8 cellular contexts compared by ENCODE assay signal in the genomic region with DNA sequence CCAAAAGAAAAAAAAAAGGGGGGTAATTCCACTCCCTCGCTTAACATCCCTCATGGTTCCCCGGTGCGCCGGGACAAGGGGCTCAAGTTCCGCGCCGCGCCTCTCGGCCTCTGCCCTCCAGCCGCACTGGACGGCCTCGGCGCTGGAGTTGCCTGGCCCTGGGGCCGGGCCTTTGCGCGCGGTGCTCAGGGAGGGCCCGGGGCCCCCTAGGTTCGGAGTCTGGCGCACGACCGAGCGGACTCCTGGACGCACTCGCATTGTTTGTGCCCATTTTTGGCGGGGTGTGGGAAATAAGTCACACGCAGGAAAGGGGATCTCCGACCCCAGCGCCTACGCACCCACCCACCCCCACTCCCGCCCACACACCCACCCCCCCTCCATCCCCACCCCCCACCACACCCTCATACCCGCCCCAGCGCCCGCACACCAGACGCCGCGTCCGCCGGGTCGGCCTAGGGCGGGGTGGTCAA. TPM values are rescaled to one million over a fixed set of nuclear protein-coding genes. Genes with fewer than 3 reads are reported as not detected.
DNase-seq lines count a peak whose midpoint lies in the region; ATAC-seq and TF ChIP-seq lines count a peak whose summit lies in the region.

No MANE protein-coding gene starts in this region.

- H3K4ac ChIP-seq in trophoblast cell (ENCODE audit: low read depth, low read length), result peak overlapping the region; percentile 77

- H3K9me3 ChIP-seq in KOPT-K1 (ENCODE audit: insufficient read depth, low read length, poor library complexity, severe bottlenecking), result no peaks in the 10 kb centered on the region
- H3K9me3 ChIP-seq in trophoblast cell (ENCODE audit: insufficient read depth, low read depth, low read length), result peaks cover 1% of the 10 kb centered on the region

- H3K79me2 ChIP-seq in trophoblast cell (ENCODE audit: control insufficient read depth, insufficient read depth, low read length, poor library complexity), result peaks cover 13% of the 10 kb centered on the region

- H4K91ac ChIP-seq in trophoblast cell (ENCODE audit: low read depth, low read length), result peak overlapping the region; percentile 76

- H3K36me3 ChIP-seq in KOPT-K1 (ENCODE audit: insufficient read depth, low read length) (peaks cover 82% of the 10 kb centered on the region), trophoblast cell (ENCODE audit: control insufficient read depth in 1 of 2, insufficient read depth in 2 of 2, low read length in 2 of 2) (peaks cover 65 to 74% of the 10 kb centered on the region in 2 experiments)

- H3K14ac ChIP-seq in trophoblast cell (ENCODE audit: low read length), result peak overlapping the region; percentile 89

- peaks cover 17% of the 10 kb centered on the region for H3K4me1 Mint-ChIP-seq in glutamatergic neuron (ENCODE audit: low read depth, unreplicated experiment)

- DNase-seq in DMS53 (lab: John Stamatoyannopoulos, UW), result peak; percentile 73
- DNase-seq in DMS53 treated with DMSO at 0.1 percent for 48 hours (lab: John Stamatoyannopoulos, UW; ENCODE audit: unreplicated experiment), result no peak
- DNase-seq in activated CD8-positive, alpha-beta memory T cell treated with anti-CD3 and anti-CD28 coated beads, Interleukin-2, amount 50 U/mL, for 48 hours, result peak; percentile 80
- peak; percentile 45 for DNase-seq in glutamatergic neuron
- peak in 1 of 2 donors; percentile 51 for DNase-seq in trophoblast cell
- no peak for DNase-seq in superior temporal gyrus (ENCODE audit: extremely low spot score)

- H3K79me1 ChIP-seq in trophoblast cell (ENCODE audit: low read length), result peaks cover 12% of the 10 kb centered on the region

- peaks cover 12% of the 10 kb centered on the region for H3K27me3 Mint-ChIP-seq in glutamatergic neuron (ENCODE audit: unreplicated experiment)

- peak overlapping the region; percentile 92 for H3K27ac ChIP-seq in KOPT-K1 (ENCODE audit: low read depth, low read length, poor library complexity, severe bottlenecking)
- H3K27ac ChIP-seq in trophoblast cell (ENCODE audit: low read depth, low read length), result peak overlapping the region; percentile 94

- H4K8ac ChIP-seq in trophoblast cell (ENCODE audit: low read depth, low read length), result peak overlapping the region; percentile 91

- H2BK120ac ChIP-seq in trophoblast cell (ENCODE audit: insufficient read depth, low read length, poor library complexity), result peak overlapping the region; percentile 81

- peak overlapping the region; percentile 86 for H2AFZ ChIP-seq in trophoblast cell (ENCODE audit: insufficient read depth, low read length, poor library complexity)

- WGBS in trophoblast cell (ENCODE audit: extremely low coverage, insufficient coverage, insufficient read length), result no CpG with 5 or more reads among the region's 41 CpGs

- TF ChIP-seq CTCF in glutamatergic neuron (IDR thresholded peaks at IDR 0.05; ENCODE audit: partially characterized antibody, unreplicated experiment), result no peak

- peak overlapping the region; percentile 79 for H3K4me2 ChIP-seq in trophoblast cell (ENCODE audit: low read length)

- ATAC-seq in GM21737 (IDR thresholded peaks at IDR 0.05; ENCODE audit: unreplicated experiment), result peak; percentile 22

- peak overlapping the region; percentile 99 for H3K4me3 ChIP-seq in trophoblast cell (ENCODE audit: low read depth, low read length)

- peak overlapping the region; percentile 99 for H3K27ac Mint-ChIP-seq in glutamatergic neuron (ENCODE audit: unreplicated experiment)

- peak overlapping the region; percentile 22 for H2AK5ac ChIP-seq in trophoblast cell (ENCODE audit: low read length)

- no peak overlapping the region for H2BK12ac ChIP-seq in trophoblast cell (ENCODE audit: low read length)

- peak overlapping the region; percentile 71 for H3K18ac ChIP-seq in trophoblast cell (ENCODE audit: low read length)

- H3K9ac ChIP-seq in trophoblast cell (ENCODE audit: low read length), result peak overlapping the region; percentile 83

- H3K4me3 Mint-ChIP-seq in glutamatergic neuron (ENCODE audit: unreplicated experiment), result peak overlapping the region; percentile 97

- H3K9me3 Mint-ChIP-seq in glutamatergic neuron (ENCODE audit: unreplicated experiment), result peaks cover 16% of the 10 kb centered on the region

- H3K4me1 ChIP-seq in trophoblast cell (ENCODE audit: control insufficient read depth in 1 of 2, insufficient read depth in 2 of 2, low read length in 2 of 2), result peaks cover 4 to 10% of the 10 kb centered on the region in 2 experiments

- no peak overlapping the region for H3K23ac ChIP-seq in trophoblast cell (ENCODE audit: low read length)

- H2BK5ac ChIP-seq in trophoblast cell (ENCODE audit: low read depth, low read length, poor library complexity), result peak overlapping the region; percentile 60

- H3K36me3 Mint-ChIP-seq in glutamatergic neuron (ENCODE audit: unreplicated experiment), result peaks cover 17% of the 10 kb centered on the region

- no peaks in the 10 kb centered on the region for H3K27me3 ChIP-seq in trophoblast cell (ENCODE audit: insufficient read depth, low read length)

- peak overlapping the region; percentile 60 for H4K12ac ChIP-seq in trophoblast cell (ENCODE audit: low read depth, low read length)

RNA-seq across cellular contexts. Expression of a gene that starts 0.4 kb away (rescaled TPM):
- 35.7 TPM for total RNA-seq in glutamatergic neuron (ENCODE audit: unreplicated experiment)
- polyA plus RNA-seq in trophoblast cell (2013), result 23.4 and 23.5 TPM in 2 replicates

RNA-seq across cellular contexts. Expression of a gene that starts 0.5 kb away (rescaled TPM):
- 1,442 TPM for total RNA-seq in glutamatergic neuron (ENCODE audit: unreplicated experiment)
- polyA plus RNA-seq in trophoblast cell (2013), result 1,644 and 1,714 TPM in 2 replicates

RNA-seq across cellular contexts. Expression of a gene that starts 8.7 kb away (rescaled TPM):
- 56.1 TPM for total RNA-seq in glutamatergic neuron (ENCODE audit: unreplicated experiment)
- polyA plus RNA-seq in trophoblast cell (2013), result 21.3 and 22.9 TPM in 2 replicates

RNA-seq across cellular contexts. Expression of a gene that starts 8.8 kb away (rescaled TPM):
- total RNA-seq in glutamatergic neuron (ENCODE audit: unreplicated experiment), result 24.0 TPM
- polyA plus RNA-seq in trophoblast cell (2013), result 26.2 and 28.9 TPM in 2 replicates

RNA-seq across cellular contexts. Expression of a gene that starts 11.6 kb away (rescaled TPM):
- 15.0 TPM for total RNA-seq in glutamatergic neuron (ENCODE audit: unreplicated experiment)
- 10.1 and 10.4 TPM in 2 replicates for polyA plus RNA-seq in trophoblast cell (2013)

Comparison
In these comparisons a context has a peak if more than half of its experiments do, and no peak if none do; other contexts are left out.
1. DNase-seq: peak in DMS53 (single experiment), activated CD8-positive, alpha-beta memory T cell treated with anti-CD3 and anti-CD28 coated beads, Interleukin-2, amount 50 U/mL, for 48 hours (single experiment) and glutamatergic neuron (single experiment); none in DMS53 treated with DMSO at 0.1 percent for 48 hours (single experiment) and superior temporal gyrus (single experiment).